16 cellular contexts compared by ENCODE assay signal in genomic region chr6:72425003-72425681, GRCh38.
DNase-seq lines count a peak whose midpoint lies in the region; ATAC-seq, FAIRE-seq and TF ChIP-seq lines count a peak whose summit lies in the region.
"Had no signal": no experiment of that assay in that cellular context is flagged by ENCODE, and none has a peak within 500 bp of the region (broad histone marks: within the 10 kb centered on the region; RNA-seq: fewer than 3 reads in every experiment).

No MANE protein-coding gene starts in this region.

- no peaks in the 10 kb centered on the region for H3K36me3 ChIP-seq in bronchial epithelial cell (ENCODE audit: control insufficient read depth, insufficient read depth, low read length)
- H3K36me3 ChIP-seq: Peyer's patch, stomach had no signal

- ATAC-seq in HG03432 (IDR thresholded peaks at IDR 0.05; ENCODE audit: unreplicated experiment): no peak
- no peak for ATAC-seq in HG02938 (IDR thresholded peaks at IDR 0.05; ENCODE audit: unreplicated experiment)
- ATAC-seq: naive thymus-derived CD8-positive, alpha-beta T cell had no signal

- FAIRE-seq in bronchial epithelial cell (lab: Jason Lieb, UNC): no peak
- FAIRE-seq: colon had no signal

- DNase-seq in Daoy (ENCODE audit: low read depth) (peak; percentile 41), NCI-H1694 treated with DMSO at 0.1 percent for 48 hours (lab: John Stamatoyannopoulos, UW) (peak; percentile 57), bronchial epithelial cell (ENCODE audit: low read depth) (peak; percentile 87), myocyte (ENCODE audit: low read depth) (peak; percentile 52), Kasumi-1 (lab: John Stamatoyannopoulos, UW) (no peak)
- no peak for DNase-seq in activated naive CD4-positive, alpha-beta T cell treated with anti-CD3 and anti-CD28 coated beads, Interleukin-2, amount 50 U/mL, for 16 hours
- DNase-seq: activated naive CD8-positive, alpha-beta T cell treated with anti-CD3 and anti-CD28 coated beads for 36 hours; naive thymus-derived CD8-positive, alpha-beta T cell; NCI-H187 treated with DMSO at 0.1 percent for 48 hours; NCI-H526 treated with DMSO at 0.1 percent for 48 hours; Peyer's patch; stimulated activated CD4-positive, alpha-beta T cell treated with anti-CD3 and anti-CD28 coated beads, Interleukin-15, amount 100 ng/mL, for 24 hours; stomach had no signal

- no peaks in the 10 kb centered on the region for H3K27me3 ChIP-seq in bronchial epithelial cell (ENCODE audit: control insufficient read depth, insufficient read depth, low read length)
- H3K27me3 ChIP-seq: Peyer's patch, stomach had no signal

- no peak for TF ChIP-seq CTCF in bronchial epithelial cell (IDR thresholded peaks at IDR 0.05; ENCODE audit: insufficient read depth, low read length, severe bottlenecking)

- H3K4me3 ChIP-seq in bronchial epithelial cell (ENCODE audit: low read depth, low read length): no peak overlapping the region
- H3K4me3 ChIP-seq: Peyer's patch, stomach had no signal

Comparison
In these comparisons a context has a peak if more than half of its experiments do, and no peak if none do; other contexts are left out.
1. DNase-seq: peak in Daoy (single experiment), NCI-H1694 treated with DMSO at 0.1 percent for 48 hours (single experiment), bronchial epithelial cell (single experiment) and myocyte (single experiment); none in activated naive CD4-positive, alpha-beta T cell treated with anti-CD3 and anti-CD28 coated beads, Interleukin-2, amount 50 U/mL, for 16 hours (single experiment) and Kasumi-1 (0 of 2).